ENCODE assay signal across 9 cellular contexts in the genomic region with DNA sequence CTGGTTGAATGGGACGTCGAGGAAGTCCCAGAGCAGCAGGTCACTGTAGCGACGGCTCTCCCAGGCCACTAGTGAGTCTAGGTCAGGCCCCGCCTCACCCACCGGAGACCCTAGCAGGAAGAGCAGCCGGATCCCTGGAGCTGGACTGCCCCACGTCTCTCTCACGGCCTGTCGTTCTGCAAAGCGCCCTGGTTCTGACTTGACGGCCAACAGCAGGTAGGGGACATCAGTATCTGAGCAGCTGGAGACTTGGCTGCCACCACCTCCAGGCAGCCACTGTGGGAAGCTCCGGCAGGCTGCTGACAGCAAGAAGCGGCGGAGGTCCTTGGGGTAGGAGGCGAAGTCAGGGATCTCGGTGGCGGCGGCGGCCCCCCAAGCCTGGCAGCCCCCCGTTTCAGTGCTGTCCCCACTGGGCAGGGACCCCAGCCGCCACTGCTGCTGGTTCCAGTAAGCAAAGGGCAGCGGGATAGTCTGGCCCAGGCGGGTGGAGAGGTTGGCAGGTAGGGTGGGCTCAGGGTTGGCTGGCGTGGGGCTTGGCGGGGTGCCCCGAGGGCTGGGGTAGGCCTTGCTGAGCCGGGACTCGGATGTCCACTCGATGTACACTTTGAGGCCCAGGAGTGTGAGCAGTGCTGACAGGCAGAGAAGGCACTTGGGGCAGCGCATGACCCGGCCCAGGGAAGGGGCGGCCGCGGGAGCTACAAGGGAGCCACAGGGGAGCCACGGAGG. TPM values are rescaled to one million over a fixed set of nuclear protein-coding genes. Genes with fewer than 3 reads are reported as not detected.
DNase-seq lines count a peak whose midpoint lies in the region; ATAC-seq, FAIRE-seq and TF ChIP-seq lines count a peak whose summit lies in the region.
"Had no signal": no experiment of that assay in that cellular context is flagged by ENCODE, and none has a peak within 500 bp of the region (broad histone marks: within the 10 kb centered on the region; RNA-seq: fewer than 3 reads in every experiment).

No MANE protein-coding gene starts in this region.

- H3K4me3 ChIP-seq in CD8-positive, alpha-beta T cell (ENCODE audit: low read depth, low read length), result no peak overlapping the region
- H3K4me3 ChIP-seq in left ventricle myocardium inferior, result peak overlapping the region; percentile 74

- H3K27me3 ChIP-seq in CD8-positive, alpha-beta T cell (ENCODE audit: insufficient read depth, low read length), result no peaks in the 10 kb centered on the region
- no peaks in the 10 kb centered on the region for H3K27me3 ChIP-seq in left ventricle myocardium inferior (ENCODE audit: low read depth)

- H3K27ac ChIP-seq in CD8-positive, alpha-beta T cell (ENCODE audit: low read depth, low read length), result no peak overlapping the region
- H3K27ac ChIP-seq in left ventricle myocardium inferior (replicated peaks), result peak overlapping the region; percentile 93
- H3K27ac ChIP-seq: VCaP had no signal

- POLR2A ChIA-PET in CD8-positive, alpha-beta T cell (lab: Charles Lee), result interaction anchor here (0.6 kb wide), 1 partner anchor 306 kb away, joined by 4 read pairs; no protein-coding TSS in a partner anchor
- POLR2A ChIA-PET in activated naive CD8-positive, alpha-beta T cell treated with anti-CD3 and anti-CD28 coated beads, Interleukin-2, amount 10 ng/mL, durations not matched to agents 7 days and 5 days (lab: Charles Lee), result interaction anchor here (0.6 to 3.8 kb wide), 3 partner anchors 13 to 122 kb away, joined by 3 to 24 read pairs (median 3); partner anchors contain the start of gene DMAC2

- peaks cover 31% of the 10 kb centered on the region for H3K4me1 Mint-ChIP-seq in CD8-positive, alpha-beta T cell (ENCODE audit: low read depth)
- peaks cover 17% of the 10 kb centered on the region for H3K4me1 Mint-ChIP-seq in activated naive CD8-positive, alpha-beta T cell treated with anti-CD3 and anti-CD28 coated beads, Interleukin-2, amount 10 ng/mL, durations not matched to agents 7 days and 5 days
- H3K4me1 Mint-ChIP-seq in progenitor cell of endocrine pancreas (ENCODE audit: low read depth), result peaks cover 10% of the 10 kb centered on the region

- H3K36me3 Mint-ChIP-seq in CD8-positive, alpha-beta T cell, result peaks cover 35% of the 10 kb centered on the region
- peaks cover 16% of the 10 kb centered on the region for H3K36me3 Mint-ChIP-seq in activated naive CD8-positive, alpha-beta T cell treated with anti-CD3 and anti-CD28 coated beads, Interleukin-2, amount 10 ng/mL, durations not matched to agents 7 days and 5 days
- H3K36me3 Mint-ChIP-seq in progenitor cell of endocrine pancreas (ENCODE audit: insufficient read depth), result peaks cover 5% of the 10 kb centered on the region

- peaks cover 25% of the 10 kb centered on the region for H3K4me1 ChIP-seq in CD8-positive, alpha-beta T cell (ENCODE audit: insufficient read depth, low read length)
- H3K4me1 ChIP-seq in left ventricle myocardium inferior, result peaks cover 85% of the 10 kb centered on the region

- H3K27ac Mint-ChIP-seq in CD8-positive, alpha-beta T cell, result peak overlapping the region; percentile 88
- H3K27ac Mint-ChIP-seq in activated naive CD8-positive, alpha-beta T cell treated with anti-CD3 and anti-CD28 coated beads, Interleukin-2, amount 10 ng/mL, durations not matched to agents 7 days and 5 days, result peak overlapping the region; percentile 97
- H3K27ac Mint-ChIP-seq in progenitor cell of endocrine pancreas, result no peak overlapping the region

- no peaks in the 10 kb centered on the region for H3K9me3 ChIP-seq in CD8-positive, alpha-beta T cell (ENCODE audit: low read length)
- H3K9me3 ChIP-seq in left ventricle myocardium inferior (replicated peaks), result no peaks in the 10 kb centered on the region

- CTCF ChIA-PET in CD8-positive, alpha-beta T cell (lab: Charles Lee), result interaction anchor here (0.7 to 1.5 kb wide), 4 partner anchors 11 to 117 kb away, joined by 3 read pairs; no protein-coding TSS in a partner anchor

- intact Hi-C loops in CD8-positive, alpha-beta T cell (cut with DNase I, micrococcal nuclease), result no loop called here
- intact Hi-C loops in left ventricle myocardium inferior (cut with micrococcal nuclease), result no loop called here

- TF ChIP-seq CTCF in CD8-positive, alpha-beta T cell (IDR thresholded peaks at IDR 0.05), result no peak
- TF ChIP-seq CTCF in left ventricle myocardium inferior (IDR thresholded peaks at IDR 0.05; ENCODE audit: borderline replicate concordance), result no peak
- TF ChIP-seq CTCF in progenitor cell of endocrine pancreas (IDR thresholded peaks at IDR 0.05; ENCODE audit: unreplicated experiment), result no peak

- no peak for DNase-seq in CD8-positive, alpha-beta T cell
- DNase-seq in activated naive CD8-positive, alpha-beta T cell treated with anti-CD3 and anti-CD28 coated beads, Interleukin-2, amount 10 ng/mL, durations not matched to agents 7 days and 5 days, result no peak
- peak; percentile 27 for DNase-seq in left ventricle myocardium inferior
- no peak for DNase-seq in progenitor cell of endocrine pancreas (ENCODE audit: low spot score, unreplicated experiment)
- no peak for DNase-seq in GM19239 (ENCODE audit: insufficient read length, low spot score)
- DNase-seq in NCI-H2171 treated with DMSO at 0.1 percent for 48 hours (lab: John Stamatoyannopoulos, UW), result no peak

- ATAC-seq in CD8-positive, alpha-beta T cell, result no peak
- no peak for ATAC-seq in activated naive CD8-positive, alpha-beta T cell treated with anti-CD3 and anti-CD28 coated beads, Interleukin-2, amount 10 ng/mL, durations not matched to agents 7 days and 5 days (ENCODE audit: low read depth)
- ATAC-seq in HG02588 (IDR thresholded peaks at IDR 0.05; ENCODE audit: unreplicated experiment) (no peak), HG03565 (IDR thresholded peaks at IDR 0.05; ENCODE audit: unreplicated experiment) (no peak)

- H3K36me3 ChIP-seq in CD8-positive, alpha-beta T cell (ENCODE audit: insufficient read depth, low read length), result peaks cover 25% of the 10 kb centered on the region
- peaks cover 48% of the 10 kb centered on the region for H3K36me3 ChIP-seq in left ventricle myocardium inferior

- no peak for FAIRE-seq in GM19239 (lab: Jason Lieb, UNC)

- no peaks in the 10 kb centered on the region for H3K27me3 Mint-ChIP-seq in CD8-positive, alpha-beta T cell (ENCODE audit: low read depth)
- H3K27me3 Mint-ChIP-seq in activated naive CD8-positive, alpha-beta T cell treated with anti-CD3 and anti-CD28 coated beads, Interleukin-2, amount 10 ng/mL, durations not matched to agents 7 days and 5 days, result no peaks in the 10 kb centered on the region
- no peaks in the 10 kb centered on the region for H3K27me3 Mint-ChIP-seq in progenitor cell of endocrine pancreas

- H3K9me3 Mint-ChIP-seq in CD8-positive, alpha-beta T cell, result no peaks in the 10 kb centered on the region
- no peaks in the 10 kb centered on the region for H3K9me3 Mint-ChIP-seq in activated naive CD8-positive, alpha-beta T cell treated with anti-CD3 and anti-CD28 coated beads, Interleukin-2, amount 10 ng/mL, durations not matched to agents 7 days and 5 days
- H3K9me3 Mint-ChIP-seq in progenitor cell of endocrine pancreas (ENCODE audit: low read depth), result no peaks in the 10 kb centered on the region

- peak overlapping the region; percentile 39 for H3K4me3 Mint-ChIP-seq in CD8-positive, alpha-beta T cell
- H3K4me3 Mint-ChIP-seq in activated naive CD8-positive, alpha-beta T cell treated with anti-CD3 and anti-CD28 coated beads, Interleukin-2, amount 10 ng/mL, durations not matched to agents 7 days and 5 days, result peak overlapping the region; percentile 98
- H3K4me3 Mint-ChIP-seq in progenitor cell of endocrine pancreas (ENCODE audit: low read depth), result peak overlapping the region; percentile 85

RNA-seq across cellular contexts. Expression of gene B3GNT8, which starts 0.9 kb away (rescaled TPM):
- total RNA-seq in CD8-positive, alpha-beta T cell, result 1 to 10 TPM; 1.8 to 3.4 TPM
- total RNA-seq in activated naive CD8-positive, alpha-beta T cell treated with anti-CD3 and anti-CD28 coated beads, Interleukin-2, amount 10 ng/mL, durations not matched to agents 7 days and 5 days, result 1 to 10 TPM; 2.0 to 2.2 TPM
- total RNA-seq in left ventricle myocardium inferior (10.3 TPM), progenitor cell of endocrine pancreas (4.4 and 4.6 TPM in 2 replicates)

RNA-seq across cellular contexts. Expression of gene DMAC2, which starts 13.4 kb away (rescaled TPM):
- total RNA-seq in CD8-positive, alpha-beta T cell, result 10 to 100 TPM; 23.2 to 25.7 TPM
- 10 to 100 TPM; 41.3 to 42.6 TPM for total RNA-seq in activated naive CD8-positive, alpha-beta T cell treated with anti-CD3 and anti-CD28 coated beads, Interleukin-2, amount 10 ng/mL, durations not matched to agents 7 days and 5 days
- total RNA-seq in left ventricle myocardium inferior, result 125 TPM
- total RNA-seq in progenitor cell of endocrine pancreas, result 51.3 and 54.1 TPM in 2 replicates

RNA-seq across cellular contexts. Expression of gene ERICH4, which starts 16.7 kb away (rescaled TPM):
- not detected for total RNA-seq in CD8-positive, alpha-beta T cell
- not detected for total RNA-seq in activated naive CD8-positive, alpha-beta T cell treated with anti-CD3 and anti-CD28 coated beads, Interleukin-2, amount 10 ng/mL, durations not matched to agents 7 days and 5 days
- total RNA-seq in left ventricle myocardium inferior (not detected), progenitor cell of endocrine pancreas (not detected in 2 replicates)

RNA-seq across cellular contexts. Expression of gene BCKDHA, which starts 28.7 kb away (rescaled TPM):
- 10 to 100 TPM; 19.4 to 20.5 TPM for total RNA-seq in CD8-positive, alpha-beta T cell
- 10 to 100 TPM; 23.8 to 26.9 TPM for total RNA-seq in activated naive CD8-positive, alpha-beta T cell treated with anti-CD3 and anti-CD28 coated beads, Interleukin-2, amount 10 ng/mL, durations not matched to agents 7 days and 5 days
- total RNA-seq in left ventricle myocardium inferior, result 51.0 TPM
- total RNA-seq in progenitor cell of endocrine pancreas, result 15.2 and 16.3 TPM in 2 replicates

RNA-seq across cellular contexts. Expression of gene EXOSC5, which starts 29.1 kb away (rescaled TPM):
- 1 to 10 TPM; 4.1 to 5.5 TPM for total RNA-seq in CD8-positive, alpha-beta T cell
- 10 to 100 TPM; 20.9 to 25.9 TPM for total RNA-seq in activated naive CD8-positive, alpha-beta T cell treated with anti-CD3 and anti-CD28 coated beads, Interleukin-2, amount 10 ng/mL, durations not matched to agents 7 days and 5 days
- total RNA-seq in left ventricle myocardium inferior (17.4 TPM), progenitor cell of endocrine pancreas (15.4 and 17.0 TPM in 2 replicates)

Comparison
In these comparisons a context has a peak if more than half of its experiments do, and no peak if none do; other contexts are left out.
1. H3K4me3 Mint-ChIP-seq: peak in every context shown above with its lines; median percentile 98 in activated naive CD8-positive, alpha-beta T cell treated with anti-CD3 and anti-CD28 coated beads, Interleukin-2, amount 10 ng/mL, durations not matched to agents 7 days and 5 days; 85 in progenitor cell of endocrine pancreas; 39 in CD8-positive, alpha-beta T cell.